ENCODE assay signal across 1 cellular context in genomic region chr1:156379420-156380165, GRCh38.
TF ChIP-seq lines count a peak whose summit lies in the region.

No MANE protein-coding gene starts in this region.

TF ChIP-seq in SK-N-SH treated with all-trans-retinoic acid at 6 μM for 48 hours, 23 proteins besides CTCF, POLR2A, EP300 and RAD21 (continued from another document):
- no peak for TF ChIP-seq POU6F1 (CRISPR knock-in tag; IDR thresholded peaks at IDR 0.05; ENCODE audit: borderline replicate concordance, low read depth)
- no peak for TF ChIP-seq ZFP3 (CRISPR knock-in tag; IDR thresholded peaks at IDR 0.05)
- no peak for TF ChIP-seq BACH2 (CRISPR knock-in tag; IDR thresholded peaks at IDR 0.05; ENCODE audit: borderline replicate concordance)
